Comparison of ENCODE assay signal across 9 cellular contexts in the genomic region with DNA sequence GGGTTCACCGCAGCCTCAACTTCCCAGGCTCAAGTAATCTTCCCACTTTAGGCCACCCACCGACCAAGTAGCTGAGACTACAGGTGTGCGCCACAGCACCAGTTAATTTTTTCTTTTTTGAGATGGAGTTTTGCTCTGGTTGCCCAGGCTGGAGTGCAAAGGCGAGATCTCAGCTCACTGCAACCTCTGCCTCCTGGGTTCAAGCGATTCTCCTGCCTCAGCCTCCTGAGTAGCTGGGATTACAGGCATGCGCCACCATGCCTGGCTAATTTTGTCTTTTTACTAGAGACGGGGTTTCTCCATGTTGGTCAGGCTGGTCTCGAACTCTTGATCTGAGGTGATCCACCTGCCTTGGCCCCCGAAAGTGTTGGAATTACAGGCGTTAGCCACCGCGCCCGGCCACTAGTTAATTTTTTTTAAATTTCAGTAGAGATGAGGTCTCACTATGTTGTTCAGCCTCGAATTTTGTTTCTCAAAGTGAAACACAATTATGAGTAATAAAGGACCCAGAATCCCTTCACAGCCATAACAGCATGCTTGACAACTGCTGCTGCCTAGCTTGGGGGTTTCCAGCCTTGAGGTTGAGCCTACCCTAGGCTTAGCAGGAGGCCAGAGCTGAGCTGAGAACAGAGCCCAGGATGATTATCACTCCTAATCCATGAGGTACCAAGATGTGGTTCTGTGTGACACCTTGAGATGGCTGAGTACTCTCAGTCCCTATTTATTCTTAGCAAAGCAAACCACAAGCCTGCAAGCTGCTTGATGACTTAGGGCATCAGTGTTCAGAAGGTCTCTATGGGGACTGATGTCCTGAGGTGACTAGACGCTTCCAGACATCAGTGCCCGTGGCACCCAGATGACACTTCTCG. TPM values are rescaled to one million over a fixed set of nuclear protein-coding genes. Genes with fewer than 3 reads are reported as not detected.
DNase-seq lines count a peak whose midpoint lies in the region; ATAC-seq and TF ChIP-seq lines count a peak whose summit lies in the region.
"Had no signal": no experiment of that assay in that cellular context is flagged by ENCODE, and none has a peak within 500 bp of the region (broad histone marks: within the 10 kb centered on the region; RNA-seq: fewer than 3 reads in every experiment).

No MANE protein-coding gene starts in this region.

- H3K36me3 ChIP-seq in OCI-LY3 (replicated peaks; ENCODE audit: low read depth, low read length) (peaks cover 59% of the 10 kb centered on the region), SK-N-SH (replicated peaks in 1 of 2; ENCODE audit: control insufficient read depth in 1 of 2, insufficient read depth in 2 of 2, low read length in 1 of 2) (no peaks in the 10 kb centered on the region)

- H3K4me2 ChIP-seq in OCI-LY3 (ENCODE audit: low read length) = peak overlapping the region; percentile 60
- H3K4me2 ChIP-seq in SK-N-SH = no peak overlapping the region

- no peaks in the 10 kb centered on the region for H3K9me3 ChIP-seq in CD4-positive, alpha-beta T cell (ENCODE audit: control insufficient read depth, low read length)
- no peaks in the 10 kb centered on the region for H3K9me3 ChIP-seq in OCI-LY3 (ENCODE audit: insufficient read depth, low read length)
- no peaks in the 10 kb centered on the region for H3K9me3 ChIP-seq in SK-N-SH

- H3K27ac Mint-ChIP-seq in CD4-positive, alpha-beta T cell = peak overlapping the region; percentile 85

- peak overlapping the region; percentile 60 for H3K9ac ChIP-seq in OCI-LY3 (ENCODE audit: low read length)
- H3K9ac ChIP-seq in SK-N-SH = no peak overlapping the region

- H3K9me2 ChIP-seq in SK-N-SH = no peaks in the 10 kb centered on the region

- no peaks in the 10 kb centered on the region for H3K27me3 ChIP-seq in CD4-positive, alpha-beta T cell (ENCODE audit: control insufficient read depth, insufficient read depth, low read length)
- H3K27me3 ChIP-seq in OCI-LY3 (ENCODE audit: low read depth, low read length) (no peaks in the 10 kb centered on the region), SK-N-SH (ENCODE audit: insufficient read depth) (peaks cover 16% of the 10 kb centered on the region; the same call in 1 of the 2 replicates)

- H2AFZ ChIP-seq in OCI-LY3 (ENCODE audit: low read depth, low read length) (no peak overlapping the region), SK-N-SH (ENCODE audit: low read depth) (no peak overlapping the region)

- H3K9me3 Mint-ChIP-seq in CD4-positive, alpha-beta T cell = no peaks in the 10 kb centered on the region

- H3K4me1 ChIP-seq in OCI-LY3 (ENCODE audit: low read length) = peaks cover 52% of the 10 kb centered on the region
- no peaks in the 10 kb centered on the region for H3K4me1 ChIP-seq in SK-N-SH (ENCODE audit: control insufficient read depth in 1 of 2, insufficient read depth in 2 of 2, low read depth in 1 of 2, low read length in 1 of 2)

- TF ChIP-seq EP300 in SK-N-SH (IDR thresholded peaks at IDR 0.05; ENCODE audit: borderline replicate concordance in 1 of 2, low read depth in 1 of 2, low read length in 1 of 2) = no peak

- peaks cover 33% of the 10 kb centered on the region for H3K4me1 Mint-ChIP-seq in CD4-positive, alpha-beta T cell (ENCODE audit: low read depth)

- POLR2A ChIA-PET in CD4-positive, alpha-beta T cell (lab: Charles Lee) = interaction anchor here (0.8 to 1.2 kb wide), 2 partner anchors 35 to 43 kb away, joined by 4 to 6 read pairs; no protein-coding TSS in a partner anchor
- POLR2A ChIA-PET in SK-N-SH (lab: Yijun Ruan, JAX) = no interaction called here

- WGBS in SK-N-SH (ENCODE audit: low lambda C conversion rate) = 55% methylated on average over 16 of the region's 17 CpGs

- ATAC-seq in CD4-positive, alpha-beta T cell (ENCODE audit: poor library complexity) = peak; percentile 85
- peak; percentile 95 for ATAC-seq in GM21529 (IDR thresholded peaks at IDR 0.05; ENCODE audit: unreplicated experiment)

- CTCF ChIA-PET in CD4-positive, alpha-beta T cell (lab: Charles Lee) = interaction anchor here (0.6 to 1.8 kb wide), 5 partner anchors 34 to 298 kb away, joined by 3 to 4 read pairs (median 3); no protein-coding TSS in a partner anchor
- CTCF ChIA-PET in SK-N-SH (lab: Yijun Ruan, JAX) = no interaction called here

- peak overlapping the region; percentile 45 for H3K4me3 Mint-ChIP-seq in CD4-positive, alpha-beta T cell

- H3K79me2 ChIP-seq in OCI-LY3 (ENCODE audit: low read length) (peaks cover 23% of the 10 kb centered on the region), SK-N-SH (ENCODE audit: insufficient read depth) (no peaks in the 10 kb centered on the region)

- no peaks in the 10 kb centered on the region for H3F3A ChIP-seq in SK-N-SH (replicated peaks; ENCODE audit: insufficient read depth)

- H4K20me1 ChIP-seq in OCI-LY3 (ENCODE audit: insufficient read depth, low read length) (no peaks in the 10 kb centered on the region; the same call in 1 of the 2 replicates), SK-N-SH (ENCODE audit: insufficient read depth) (no peaks in the 10 kb centered on the region)

- intact Hi-C loops in CD4-positive, alpha-beta T cell (cut with DNase I, micrococcal nuclease) = no loop called here

- no peak for TF ChIP-seq CTCF in CD4-positive, alpha-beta T cell (IDR thresholded peaks at IDR 0.05)
- no peak for TF ChIP-seq CTCF in OCI-LY3 (IDR thresholded peaks at IDR 0.05; ENCODE audit: low read depth, low read length)
- TF ChIP-seq CTCF in SK-N-SH (IDR thresholded peaks at IDR 0.05) = no peak

- H3K27ac ChIP-seq in CD4-positive, alpha-beta T cell (ENCODE audit: low read depth, low read length) = peak overlapping the region; percentile 55
- H3K27ac ChIP-seq in OCI-LY3 (ENCODE audit: low read length) (peak overlapping the region; percentile 99), SK-N-SH (ENCODE audit: low read depth in 2 of 2, low read length in 1 of 2) (no peak overlapping the region)

- TF ChIP-seq RAD21 in SK-N-SH (IDR thresholded peaks at IDR 0.05; ENCODE audit: low read length) = no peak

- H3K4me3 ChIP-seq in OCI-LY3 (ENCODE audit: low read length) (peak overlapping the region; percentile 35; the same call in 1 of the 2 replicates), SK-N-SH (ENCODE audit: low read depth in 2 of 2, low read length in 1 of 2) (no peak overlapping the region)

- peaks cover 77% of the 10 kb centered on the region for H3K36me3 Mint-ChIP-seq in CD4-positive, alpha-beta T cell (ENCODE audit: low read depth)

- peak in 8 of 10 experiments; percentile 4 to 53 (median 14) for DNase-seq in CD4-positive, alpha-beta T cell
- peak; percentile 56 for DNase-seq in central memory CD4-positive, alpha-beta T cell
- no peak for DNase-seq in SK-N-SH
- DNase-seq in NCI-H82 treated with DMSO at 0.1 percent for 48 hours (lab: John Stamatoyannopoulos, UW; ENCODE audit: unreplicated experiment) = no peak
- no peak for DNase-seq in KG1 (lab: John Stamatoyannopoulos, UW)
- no peak for DNase-seq in OCI-M2 (lab: John Stamatoyannopoulos, UW; ENCODE audit: unreplicated experiment)
- DNase-seq: NCI-H2029 treated with DMSO at 0.1 percent for 48 hours had no signal

- no peaks in the 10 kb centered on the region for H3K27me3 Mint-ChIP-seq in CD4-positive, alpha-beta T cell

TF ChIP-seq in SK-N-SH, 30 proteins besides CTCF, POLR2A, EP300 and RAD21:
- no peak for TF ChIP-seq MEF2A (IDR thresholded peaks at IDR 0.05; ENCODE audit: borderline replicate concordance, low read depth)
- no peak for TF ChIP-seq SIN3A (IDR thresholded peaks at IDR 0.05; ENCODE audit: borderline replicate concordance, low read depth, low read length)
- TF ChIP-seq REST (IDR thresholded peaks at IDR 0.05; ENCODE audit: low read depth, low read length) = no peak
- no peak for TF ChIP-seq GATA2 (CRISPR knock-in tag; IDR thresholded peaks at IDR 0.05)
- TF ChIP-seq MXI1 (IDR thresholded peaks at IDR 0.05; ENCODE audit: low read depth, low read length) = no peak
- TF ChIP-seq RCOR1 (IDR thresholded peaks at IDR 0.05; ENCODE audit: low read length) = no peak
- TF ChIP-seq SMC3 (IDR thresholded peaks at IDR 0.05; ENCODE audit: low read depth, low read length) = no peak
- TF ChIP-seq FOXM1 (IDR thresholded peaks at IDR 0.05; ENCODE audit: low read depth) = no peak

RNA-seq across cellular contexts. Expression of gene NKRF, which starts 41.6 kb away (rescaled TPM):
- total RNA-seq in CD4-positive, alpha-beta T cell = 10 to 100 TPM; 16.4 to 16.5 TPM
- 3.2 and 3.7 TPM in 2 replicates for polyA plus RNA-seq in SK-N-SH (2012; rRNA removed)
- 4.8 and 5.3 TPM in 2 replicates for polyA plus RNA-seq in SK-N-SH (2012; cell fraction: cytosol; rRNA removed)
- 3.6 and 6.6 TPM in 2 replicates for polyA plus RNA-seq in SK-N-SH (2012; cell fraction: nucleus; rRNA removed)

RNA-seq across cellular contexts. Expression of gene SEPTIN6, which starts 45.2 kb away (rescaled TPM):
- 100 to 1,000 TPM; 132 to 134 TPM for total RNA-seq in CD4-positive, alpha-beta T cell
- 33.1 and 36.3 TPM in 2 replicates for polyA plus RNA-seq in SK-N-SH (2012; rRNA removed)
- polyA plus RNA-seq in SK-N-SH (2012; cell fraction: cytosol; rRNA removed) = 29.5 and 36.9 TPM in 2 replicates
- polyA plus RNA-seq in SK-N-SH (2012; cell fraction: nucleus; rRNA removed) = 22.0 and 24.7 TPM in 2 replicates

Comparison
In these comparisons a context has a peak if more than half of its experiments do, and no peak if none do; other contexts are left out.
1. DNase-seq: peak in CD4-positive, alpha-beta T cell (8 of 10) and central memory CD4-positive, alpha-beta T cell (single experiment); none in SK-N-SH (single experiment), NCI-H82 treated with DMSO at 0.1 percent for 48 hours (single experiment), KG1 (single experiment) and OCI-M2 (single experiment).
2. H3K27ac ChIP-seq: peak in CD4-positive, alpha-beta T cell (single experiment) and OCI-LY3 (single experiment); none in SK-N-SH (0 of 2).